16 cellular contexts compared by ENCODE assay signal in genomic region chr2:141317986-141318385, GRCh38.
DNase-seq lines count a peak whose midpoint lies in the region; ATAC-seq and TF ChIP-seq lines count a peak whose summit lies in the region.
"Had no signal": no experiment of that assay in that cellular context is flagged by ENCODE, and none has a peak within 500 bp of the region (broad histone marks: within the 10 kb centered on the region; RNA-seq: fewer than 3 reads in every experiment).

No MANE protein-coding gene starts in this region.

- DNase-seq in HCEC 1CT (peak; percentile 56), astrocyte of the spinal cord (ENCODE audit: low read depth, low spot score) (peak; percentile 20), fibroblast of the aortic adventitia (ENCODE audit: low read depth) (peak; percentile 1), smooth muscle cell (lab: John Stamatoyannopoulos, UW; ENCODE audit: unreplicated experiment) (no peak), retina (no peak)
- no peak for DNase-seq in activated T-helper 2 cell treated with anti-CD3 and anti-CD28 coated beads, Interferon-gamma antibody, Interleukin-2, Interleukin-4, amounts not matched to agents 10 μg/mL and 5 μg/mL and 100 μg/mL, durations not matched to agents 14 hours and 24 hours and 36 hours (ENCODE audit: low spot score)
- DNase-seq: ACHN; BE2C; CD4-positive, alpha-beta memory T cell; Kasumi-1; NCI-H1417 treated with DMSO at 0.1 percent for 48 hours; NCI-H2029; NCI-H2171 treated with DMSO at 0.1 percent for 48 hours; NCI-H510A; SHP77 treated with DMSO at 0.1 percent for 48 hours had no signal

- H3K9ac ChIP-seq in smooth muscle cell (ENCODE audit: low read depth): no peak overlapping the region

- TF ChIP-seq CTCF in astrocyte of the spinal cord (IDR thresholded peaks at IDR 0.05; ENCODE audit: low read depth, low read length) (no peak), fibroblast of the aortic adventitia (IDR thresholded peaks at IDR 0.05; ENCODE audit: insufficient read depth, low read length) (no peak), smooth muscle cell (IDR thresholded peaks at IDR 0.05; ENCODE audit: borderline replicate concordance, insufficient read depth, poor library complexity, severe bottlenecking) (no peak)

- no peaks in the 10 kb centered on the region for H3K27me3 Mint-ChIP-seq in activated T-helper 2 cell treated with anti-CD3 and anti-CD28 coated beads, Interferon-gamma antibody, Interleukin-2, Interleukin-4, amounts not matched to agents 10 μg/mL and 5 μg/mL and 100 μg/mL, durations not matched to agents 14 hours and 24 hours and 36 hours (ENCODE audit: low read depth)
- H3K27me3 Mint-ChIP-seq: CD4-positive, alpha-beta memory T cell had no signal

- intact Hi-C loops in activated T-helper 2 cell treated with anti-CD3 and anti-CD28 coated beads, Interferon-gamma antibody, Interleukin-2, Interleukin-4, amounts not matched to agents 10 μg/mL and 5 μg/mL and 100 μg/mL, durations not matched to agents 14 hours and 24 hours and 36 hours (cut with micrococcal nuclease): no loop called here

- in situ Hi-C loops in astrocyte of the spinal cord (cut with HindIII; ENCODE audit: low sequenced_read_pairs): no loop called here

- peak overlapping the region; percentile 43 for H3K4me2 ChIP-seq in smooth muscle cell

- H3K9me3 ChIP-seq in smooth muscle cell (replicated peaks; ENCODE audit: low read depth): no peaks in the 10 kb centered on the region
- H3K9me3 ChIP-seq: BE2C had no signal

- H3K36me3 ChIP-seq in smooth muscle cell (ENCODE audit: low read depth): no peaks in the 10 kb centered on the region
- H3K36me3 ChIP-seq: BE2C had no signal

- H3K4me1 Mint-ChIP-seq in activated T-helper 2 cell treated with anti-CD3 and anti-CD28 coated beads, Interferon-gamma antibody, Interleukin-2, Interleukin-4, amounts not matched to agents 10 μg/mL and 5 μg/mL and 100 μg/mL, durations not matched to agents 14 hours and 24 hours and 36 hours (ENCODE audit: low read depth): no peaks in the 10 kb centered on the region
- H3K4me1 Mint-ChIP-seq: CD4-positive, alpha-beta memory T cell had no signal

- no peaks in the 10 kb centered on the region for H4K20me1 ChIP-seq in smooth muscle cell (ENCODE audit: low read depth)

- no peak overlapping the region for H3K27ac Mint-ChIP-seq in activated T-helper 2 cell treated with anti-CD3 and anti-CD28 coated beads, Interferon-gamma antibody, Interleukin-2, Interleukin-4, amounts not matched to agents 10 μg/mL and 5 μg/mL and 100 μg/mL, durations not matched to agents 14 hours and 24 hours and 36 hours
- H3K27ac Mint-ChIP-seq: CD4-positive, alpha-beta memory T cell had no signal

- peaks cover 5% of the 10 kb centered on the region for H3K4me1 ChIP-seq in smooth muscle cell (ENCODE audit: low read depth)
- H3K4me1 ChIP-seq: BE2C had no signal

- no peaks in the 10 kb centered on the region for H3K27me3 ChIP-seq in smooth muscle cell (ENCODE audit: low read depth)
- H3K27me3 ChIP-seq: BE2C had no signal

- peak overlapping the region; percentile 82 for H3K27ac ChIP-seq in smooth muscle cell (ENCODE audit: low read depth)

- no peaks in the 10 kb centered on the region for H3K36me3 Mint-ChIP-seq in activated T-helper 2 cell treated with anti-CD3 and anti-CD28 coated beads, Interferon-gamma antibody, Interleukin-2, Interleukin-4, amounts not matched to agents 10 μg/mL and 5 μg/mL and 100 μg/mL, durations not matched to agents 14 hours and 24 hours and 36 hours (ENCODE audit: low read depth)
- H3K36me3 Mint-ChIP-seq: CD4-positive, alpha-beta memory T cell had no signal

- no peak for ATAC-seq in GM18517 (IDR thresholded peaks at IDR 0.05; ENCODE audit: unreplicated experiment)

- no peaks in the 10 kb centered on the region for H3F3A ChIP-seq in smooth muscle cell (ENCODE audit: low read depth)

- H3K9me3 Mint-ChIP-seq in activated T-helper 2 cell treated with anti-CD3 and anti-CD28 coated beads, Interferon-gamma antibody, Interleukin-2, Interleukin-4, amounts not matched to agents 10 μg/mL and 5 μg/mL and 100 μg/mL, durations not matched to agents 14 hours and 24 hours and 36 hours: peaks cover 23% of the 10 kb centered on the region

- H3K4me3 ChIP-seq in astrocyte of the spinal cord (ENCODE audit: low read depth, low read length) (no peak overlapping the region), fibroblast of the aortic adventitia (ENCODE audit: low read depth, low read length) (no peak overlapping the region), smooth muscle cell (no peak overlapping the region)

- peak overlapping the region; percentile 79 for H2AFZ ChIP-seq in smooth muscle cell (ENCODE audit: low read depth)

- no peak overlapping the region for H3K4me3 Mint-ChIP-seq in activated T-helper 2 cell treated with anti-CD3 and anti-CD28 coated beads, Interferon-gamma antibody, Interleukin-2, Interleukin-4, amounts not matched to agents 10 μg/mL and 5 μg/mL and 100 μg/mL, durations not matched to agents 14 hours and 24 hours and 36 hours (ENCODE audit: low read depth)
- H3K4me3 Mint-ChIP-seq: CD4-positive, alpha-beta memory T cell had no signal

- no peaks in the 10 kb centered on the region for H3K79me2 ChIP-seq in smooth muscle cell (ENCODE audit: low read depth)

Comparison
In these comparisons a context has a peak if more than half of its experiments do, and no peak if none do; other contexts are left out.
1. DNase-seq: peak in HCEC 1CT (single experiment), astrocyte of the spinal cord (single experiment) and fibroblast of the aortic adventitia (single experiment); none in smooth muscle cell (single experiment), activated T-helper 2 cell treated with anti-CD3 and anti-CD28 coated beads, Interferon-gamma antibody, Interleukin-2, Interleukin-4, amounts not matched to agents 10 μg/mL and 5 μg/mL and 100 μg/mL, durations not matched to agents 14 hours and 24 hours and 36 hours (single experiment) and retina (single experiment).